8 cellular contexts compared by ENCODE assay signal in the genomic region with DNA sequence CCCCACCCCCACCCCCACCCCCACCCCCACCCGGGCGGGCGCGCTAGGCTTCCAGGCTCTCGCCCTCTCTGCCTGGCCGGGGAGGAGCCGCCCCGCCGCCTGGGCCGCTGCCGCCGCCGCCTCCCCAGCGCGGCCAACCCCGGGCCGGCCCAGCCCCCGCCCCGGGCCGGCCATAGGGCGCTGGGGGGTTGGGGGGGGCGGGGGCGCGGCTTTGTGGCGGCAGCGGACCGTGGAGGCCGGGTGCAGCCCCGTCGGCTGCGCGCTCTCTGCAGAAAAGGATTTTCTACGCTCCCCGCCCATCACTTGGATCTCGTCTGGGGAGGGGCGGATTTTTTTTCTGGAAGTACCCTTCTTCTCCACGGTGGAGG.
A peak's percentile ranks its signal among the peaks of the same experiment; 100 is the strongest.
DNase-seq lines count a peak whose midpoint lies in the region; ATAC-seq and TF ChIP-seq lines count a peak whose summit lies in the region.

No MANE protein-coding gene starts in this region.

- POLR2A ChIA-PET in HEK293T (lab: Yijun Ruan, JAX), result no interaction called here

- CTCF ChIA-PET in activated naive CD4-positive, alpha-beta T cell treated with anti-CD3 and anti-CD28 coated beads for 36 hours (lab: Charles Lee), result no interaction called here
- CTCF ChIA-PET in HEK293T (lab: Yijun Ruan, JAX), result no interaction called here

- no peaks in the 10 kb centered on the region for H3K9me3 Mint-ChIP-seq in activated naive CD4-positive, alpha-beta T cell treated with anti-CD3 and anti-CD28 coated beads for 36 hours

- peak; percentile 36 for DNase-seq in activated naive CD4-positive, alpha-beta T cell treated with anti-CD3 and anti-CD28 coated beads for 36 hours
- no peak for DNase-seq in activated naive CD4-positive, alpha-beta T cell (lab: John Stamatoyannopoulos, UW)
- DNase-seq in HEK293T (ENCODE audit: extremely low spot score) (peak; percentile 59), NCI-H146 treated with DMSO at 0.1 percent for 48 hours (lab: John Stamatoyannopoulos, UW; ENCODE audit: unreplicated experiment) (peak; percentile 43), adipocyte (ENCODE audit: low read depth) (peak; percentile 91), right atrium auricular region (ENCODE audit: low spot score) (no peak), sciatic nerve (ENCODE audit: low spot score) (peak; percentile 74), NCI-H2081 treated with DMSO at 0.1 percent for 48 hours (lab: John Stamatoyannopoulos, UW) (no peak)

- H3K36me3 ChIP-seq in adipocyte (ENCODE audit: control insufficient read depth, insufficient read depth, low read length, severe bottlenecking) (no peaks in the 10 kb centered on the region), right atrium auricular region (no peaks in the 10 kb centered on the region)

- no peak overlapping the region for H3K27ac Mint-ChIP-seq in activated naive CD4-positive, alpha-beta T cell treated with anti-CD3 and anti-CD28 coated beads for 36 hours

- no peaks in the 10 kb centered on the region for H3K27me3 Mint-ChIP-seq in activated naive CD4-positive, alpha-beta T cell treated with anti-CD3 and anti-CD28 coated beads for 36 hours (ENCODE audit: low read depth)

- peak overlapping the region; percentile 96 for H3K9ac ChIP-seq in adipocyte (ENCODE audit: low read length)

- no peak for TF ChIP-seq CTCF in right atrium auricular region (IDR thresholded peaks at IDR 0.05)

- H3K27me3 ChIP-seq in adipocyte (replicated peaks; ENCODE audit: control insufficient read depth, insufficient read depth, low read length) (no peaks in the 10 kb centered on the region), right atrium auricular region (no peaks in the 10 kb centered on the region)

- H3K4me1 Mint-ChIP-seq in activated naive CD4-positive, alpha-beta T cell treated with anti-CD3 and anti-CD28 coated beads for 36 hours (ENCODE audit: low read depth), result peaks cover 23% of the 10 kb centered on the region

- H3K4me1 ChIP-seq in adipocyte (ENCODE audit: control insufficient read depth, insufficient read depth, low read length) (peaks cover 24% of the 10 kb centered on the region), right atrium auricular region (peaks cover 0 to 27% of the 10 kb centered on the region in 2 donors)

- H3K27ac ChIP-seq in right atrium auricular region, result peak overlapping the region; percentile 46 to 73

- no peaks in the 10 kb centered on the region for H3K9me3 ChIP-seq in adipocyte (ENCODE audit: control insufficient read depth, low read length)
- no peaks in the 10 kb centered on the region for H3K9me3 ChIP-seq in right atrium auricular region

- no peaks in the 10 kb centered on the region for H3K36me3 Mint-ChIP-seq in activated naive CD4-positive, alpha-beta T cell treated with anti-CD3 and anti-CD28 coated beads for 36 hours (ENCODE audit: low read depth)

- ATAC-seq in sciatic nerve, result peak; percentile 74

- intact Hi-C loops in activated naive CD4-positive, alpha-beta T cell treated with anti-CD3 and anti-CD28 coated beads for 36 hours (cut with micrococcal nuclease), result loop anchor here (5.0 to 10.0 kb wide), 3 partner anchors 55 to 385 kb away; no protein-coding TSS in a partner anchor
- intact Hi-C loops in sciatic nerve (cut with DNase I), result no loop called here

- H3K4me3 ChIP-seq in adipocyte (ENCODE audit: low read length) (peak overlapping the region; percentile 97), right atrium auricular region (peak overlapping the region; percentile 66 to 96)

- H3K4me3 Mint-ChIP-seq in activated naive CD4-positive, alpha-beta T cell treated with anti-CD3 and anti-CD28 coated beads for 36 hours, result peak overlapping the region; percentile 68

TF ChIP-seq in HEK293T, 16 proteins besides CTCF, POLR2A, EP300 and RAD21:
- TF ChIP-seq LEF1 (IDR thresholded peaks at IDR 0.05; ENCODE audit: borderline replicate concordance) (no peak), ELF4 (IDR thresholded peaks at IDR 0.05) (no peak), L3MBTL2 (conservative IDR thresholded peaks at IDR 0.05) (no peak), ZNF384 (IDR thresholded peaks at IDR 0.05) (no peak), ARNT (IDR thresholded peaks at IDR 0.05) (no peak), HDGF (IDR thresholded peaks at IDR 0.05; ENCODE audit: borderline replicate concordance) (no peak), PKNOX1 (IDR thresholded peaks at IDR 0.05) (no peak), SP1 (IDR thresholded peaks at IDR 0.05) (no peak), FOXM1 (IDR thresholded peaks at IDR 0.05; ENCODE audit: borderline replicate concordance) (no peak; the same call in 1 of the 2 replicates), FOXA1 (IDR thresholded peaks at IDR 0.05) (no peak), NFRKB (IDR thresholded peaks at IDR 0.05) (no peak), CTBP1 (IDR thresholded peaks at IDR 0.05; ENCODE audit: borderline replicate concordance) (no peak), BHLHE40 (IDR thresholded peaks at IDR 0.05; ENCODE audit: borderline replicate concordance) (no peak), SUZ12 (IDR thresholded peaks at IDR 0.05) (no peak)

Comparison
In these comparisons a context has a peak if more than half of its experiments do, and no peak if none do; other contexts are left out.
1. DNase-seq: peak in activated naive CD4-positive, alpha-beta T cell treated with anti-CD3 and anti-CD28 coated beads for 36 hours (single experiment), HEK293T (single experiment), NCI-H146 treated with DMSO at 0.1 percent for 48 hours (single experiment), adipocyte (single experiment) and sciatic nerve (single experiment); none in activated naive CD4-positive, alpha-beta T cell (0 of 4), right atrium auricular region (single experiment) and NCI-H2081 treated with DMSO at 0.1 percent for 48 hours (single experiment).